In genomic region chr16:3959148-3959547, GRCh38 we compare ENCODE assay signal across 16 cellular contexts.
DNase-seq lines count a peak whose midpoint lies in the region; ATAC-seq, FAIRE-seq and TF ChIP-seq lines count a peak whose summit lies in the region.
"Had no signal": no experiment of that assay in that cellular context is flagged by ENCODE, and none has a peak within 500 bp of the region (broad histone marks: within the 10 kb centered on the region; RNA-seq: fewer than 3 reads in every experiment).

No MANE protein-coding gene starts in this region.

- H3K79me2 ChIP-seq in mammary epithelial cell (ENCODE audit: insufficient read depth, low read length) (no peaks in the 10 kb centered on the region), hepatocyte (no peaks in the 10 kb centered on the region)

- dilution Hi-C loops in mammary epithelial cell (cut with HindIII; ENCODE audit: low sequenced_read_pairs), result no loop called here

- H3K27me3 ChIP-seq in mammary epithelial cell (ENCODE audit: insufficient read depth, low read length), result peaks cover 7% of the 10 kb centered on the region
- no peaks in the 10 kb centered on the region for H3K27me3 ChIP-seq in hepatocyte

- no peak overlapping the region for H3K9ac ChIP-seq in mammary epithelial cell (ENCODE audit: insufficient read depth, low read length)

- H3K9me3 ChIP-seq in mammary epithelial cell (replicated peaks; ENCODE audit: insufficient read depth, low read length) (no peaks in the 10 kb centered on the region), hepatocyte (ENCODE audit: low read depth) (no peaks in the 10 kb centered on the region)
- H3K9me3 ChIP-seq: esophagus muscularis mucosa had no signal

- no peaks in the 10 kb centered on the region for H3K36me3 ChIP-seq in mammary epithelial cell (ENCODE audit: insufficient read depth, low read length)
- no peaks in the 10 kb centered on the region for H3K36me3 ChIP-seq in hepatocyte (replicated peaks; ENCODE audit: insufficient read depth, low read depth)
- H3K36me3 ChIP-seq: esophagus muscularis mucosa had no signal

- 64% methylated on average over 3 of the region's 3 CpGs for WGBS in mammary epithelial cell (ENCODE audit: low coverage, missing lambda C conversion rate)
- WGBS in hepatocyte (ENCODE audit: low lambda C conversion rate, missing lambda C conversion rate), result 62% methylated on average over 3 of the region's 3 CpGs

- no peak overlapping the region for H3K4me3 ChIP-seq in mammary epithelial cell (replicated peaks in 1 of 3; ENCODE audit: insufficient read depth in 1 of 3, low read depth in 2 of 3, low read length in 3 of 3)
- H3K4me3 ChIP-seq in hepatocyte, result no peak overlapping the region

- H4K20me1 ChIP-seq in mammary epithelial cell (ENCODE audit: insufficient read depth, low read length), result no peaks in the 10 kb centered on the region
- H4K20me1 ChIP-seq in hepatocyte (ENCODE audit: insufficient read depth, poor library complexity, severe bottlenecking), result no peaks in the 10 kb centered on the region

- H3K9me2 ChIP-seq in hepatocyte (replicated peaks; ENCODE audit: insufficient read depth), result no peaks in the 10 kb centered on the region

- no peak overlapping the region for H3K4me2 ChIP-seq in mammary epithelial cell (ENCODE audit: insufficient read depth, low read depth, low read length)
- no peak overlapping the region for H3K4me2 ChIP-seq in hepatocyte

- no peak overlapping the region for H2AFZ ChIP-seq in mammary epithelial cell (ENCODE audit: low read depth, low read length)
- no peak overlapping the region for H2AFZ ChIP-seq in hepatocyte

- DNase-seq in ACHN (peak; percentile 94), HTR-8/SVneo (ENCODE audit: insufficient read length, low spot score) (no peak), mammary epithelial cell (peak; percentile 43), kidney tubule cell (ENCODE audit: low spot score) (peak; percentile 93), GM20000 (ENCODE audit: low spot score) (no peak), hepatocyte (ENCODE audit: low spot score) (no peak), NCI-H146 treated with DMSO at 0.1 percent for 48 hours (lab: John Stamatoyannopoulos, UW; ENCODE audit: unreplicated experiment) (no peak)
- DNase-seq: activated CD4-positive, alpha-beta T cell treated with anti-CD3 and anti-CD28 coated beads for 48 hours; activated naive CD8-positive, alpha-beta T cell treated with anti-CD3 and anti-CD28 coated beads, Interleukin-2, amount 10 ng/mL, durations not matched to agents 7 days and 5 days; activated T-cell treated with anti-CD3 and anti-CD28 coated beads, Interleukin-2, amount 50 U/mL, for 24 hours; NCI-H2081; NCI-H774; stimulated activated naive CD4-positive, alpha-beta T cell; T-helper 17 cell had no signal

- CTCF ChIA-PET in mammary epithelial cell (lab: Charles Lee; ENCODE audit: low non-redundant PET), result no interaction called here

- no peak overlapping the region for H3K27ac ChIP-seq in mammary epithelial cell (ENCODE audit: insufficient read depth, low read depth, low read length)
- H3K27ac ChIP-seq in hepatocyte, result no peak overlapping the region
- H3K27ac ChIP-seq: esophagus muscularis mucosa had no signal

- ATAC-seq in GM19328 (IDR thresholded peaks at IDR 0.05; ENCODE audit: unreplicated experiment), result no peak
- ATAC-seq: T-helper 17 cell had no signal

- no peaks in the 10 kb centered on the region for H3K4me1 ChIP-seq in mammary epithelial cell (ENCODE audit: insufficient read depth, low read length)
- H3K4me1 ChIP-seq in hepatocyte (ENCODE audit: insufficient read depth), result peaks cover 6% of the 10 kb centered on the region

- in situ Hi-C loops in ACHN (cut with HindIII; ENCODE audit: low pct_ligation_motif_present, low pct_unique_long_range_greater_than_20kb, low sequenced_read_pairs) (no loop called here), mammary epithelial cell (cut with MboI; ENCODE audit: low sequenced_read_pairs in 2 of 2) (no loop called here)

- no TSS peak for BruUV-seq in mammary epithelial cell (replicated peaks; lab: Mats Ljungman, UMichigan)

- TF ChIP-seq CTCF in mammary epithelial cell (conservative IDR thresholded peaks at IDR 0.05 in 1 of 2, IDR thresholded peaks at IDR 0.05 in 1 of 2; ENCODE audit: extremely low read depth in 1 of 2, insufficient read depth in 1 of 2, low read depth in 1 of 2, low read length in 2 of 2) (no peak), GM20000 (IDR thresholded peaks at IDR 0.05; ENCODE audit: extremely low read depth, missing control alignments) (no peak), hepatocyte (IDR thresholded peaks at IDR 0.05; ENCODE audit: poor library complexity) (no peak)

- peak; percentile 78 for FAIRE-seq in HTR-8/SVneo (lab: Jason Lieb, UNC)

- intact Hi-C loops in mammary epithelial cell (cut with micrococcal nuclease), result no loop called here

Comparison
In these comparisons a context has a peak if more than half of its experiments do, and no peak if none do; other contexts are left out.
1. DNase-seq: peak in ACHN (single experiment), mammary epithelial cell (single experiment) and kidney tubule cell (single experiment); none in HTR-8/SVneo (single experiment), GM20000 (single experiment), hepatocyte (single experiment) and NCI-H146 treated with DMSO at 0.1 percent for 48 hours (single experiment).